1 cellular context compared by ENCODE assay signal in genomic region chr19:51807111-51807701, GRCh38.
A peak's percentile ranks its signal among the peaks of the same experiment; 100 is the strongest.
TF ChIP-seq lines count a peak whose summit lies in the region.

No MANE protein-coding gene starts in this region.

TF ChIP-seq in K562, 482 proteins besides CTCF, POLR2A, EP300 and RAD21 (continued from another document):
- TF ChIP-seq ILF3 (IDR thresholded peaks at IDR 0.05; ENCODE audit: borderline replicate concordance) = no peak
- TF ChIP-seq TFAM (CRISPR knock-in tag; conservative IDR thresholded peaks at IDR 0.05) = no peak
- no peak for TF ChIP-seq CLOCK (CRISPR knock-in tag; IDR thresholded peaks at IDR 0.05; ENCODE audit: borderline replicate concordance)
- TF ChIP-seq MNT (conservative IDR thresholded peaks at IDR 0.05) = peak in 1 of 2 experiments; percentile 53; a peak in 1 of 4 replicates
- peak; percentile 9 for TF ChIP-seq ZFP36 (IDR thresholded peaks at IDR 0.05; ENCODE audit: low read depth, low read length, partially characterized antibody)
- TF ChIP-seq CEBPG (CRISPR knock-in tag; IDR thresholded peaks at IDR 0.05) = no peak
- TF ChIP-seq CEBPG (tag; conservative IDR thresholded peaks at IDR 0.05 in 1 of 2, IDR thresholded peaks at IDR 0.05 in 1 of 2) = peak; percentile 28 to 36; a peak in 1 of 4 replicates
- TF ChIP-seq ARID1B (IDR thresholded peaks at IDR 0.05) = peak; percentile 77
- no peak for TF ChIP-seq RBM34 (IDR thresholded peaks at IDR 0.05; ENCODE audit: borderline replicate concordance, insufficient read depth, low read length)
- peak; percentile 38 to 92; a peak in 2 of 4 replicates for TF ChIP-seq TEAD1 (CRISPR knock-in tag; IDR thresholded peaks at IDR 0.05)
- no peak for TF ChIP-seq ZNF77 (CRISPR knock-in tag; IDR thresholded peaks at IDR 0.05)
- no peak for TF ChIP-seq MBD1 (CRISPR knock-in tag; IDR thresholded peaks at IDR 0.05)
- TF ChIP-seq CBFA2T3 (IDR thresholded peaks at IDR 0.05) = peak; percentile 66
- TF ChIP-seq EZH2 (IDR thresholded peaks at IDR 0.05; ENCODE audit: borderline replicate concordance, low read depth, low read length) = no peak
- peak; percentile 82 for TF ChIP-seq NFIC (IDR thresholded peaks at IDR 0.05)
- peak; percentile 80 for TF ChIP-seq MECOM (CRISPR knock-in tag; IDR thresholded peaks at IDR 0.05)
- TF ChIP-seq C11orf30 (IDR thresholded peaks at IDR 0.05; ENCODE audit: low read depth) = 0 out of 2 replicates have a peak, but pooled peaks have one; percentile 4
- peak; percentile 55 for TF ChIP-seq CEBPB (tag; IDR thresholded peaks at IDR 0.05)
- TF ChIP-seq BCOR (IDR thresholded peaks at IDR 0.05) = peak; percentile 39; the same call in 1 of the 2 replicates
- TF ChIP-seq ZNF318 (IDR thresholded peaks at IDR 0.05; ENCODE audit: borderline replicate concordance in 1 of 2, low read depth in 1 of 2) = peak in 1 of 2 experiments; percentile 65; a peak in 1 of 4 replicates
- peak in 1 of 2 experiments; percentile 48; a peak in 2 of 4 replicates for TF ChIP-seq HDAC1 (IDR thresholded peaks at IDR 0.05)
- peak in 1 of 2 experiments; percentile 32; a peak in 1 of 4 replicates for TF ChIP-seq ZNF639 (CRISPR knock-in tag; conservative IDR thresholded peaks at IDR 0.05 in 1 of 2, IDR thresholded peaks at IDR 0.05 in 1 of 2)
- 0 out of 2 replicates have a peak, but pooled peaks have one; percentile 28 for TF ChIP-seq CREB3 (tag; conservative IDR thresholded peaks at IDR 0.05; ENCODE audit: low read depth)
- peak; percentile 78 for TF ChIP-seq ZEB2 (IDR thresholded peaks at IDR 0.05)
- TF ChIP-seq ATF1 (CRISPR knock-in tag; IDR thresholded peaks at IDR 0.05) = no peak
- TF ChIP-seq ATF1 (tag; IDR thresholded peaks at IDR 0.05) = peak; percentile 65
- TF ChIP-seq RBM39 (optimal IDR thresholded peaks at IDR 0.05; ENCODE audit: low read depth, low read length) = no peak
- no peak for TF ChIP-seq ETS1 (conservative IDR thresholded peaks at IDR 0.05; ENCODE audit: control insufficient read depth, low read depth, low read length)
- peak; percentile 34 for TF ChIP-seq HMBOX1 (IDR thresholded peaks at IDR 0.05)
- no peak for TF ChIP-seq CREB5 (CRISPR knock-in tag; IDR thresholded peaks at IDR 0.05)
- peak; percentile 63; the same call in 1 of the 2 replicates for TF ChIP-seq RNF2 (IDR thresholded peaks at IDR 0.05)
- no peak for TF ChIP-seq HNRNPLL (IDR thresholded peaks at IDR 0.05; ENCODE audit: low read depth, low read length, poor library complexity, severe bottlenecking)
